17 cellular contexts compared by ENCODE assay signal in genomic region chr12:63264629-63265028, GRCh38.
"Had no signal": no experiment of that assay in that cellular context is flagged by ENCODE, and none has a peak within 500 bp of the region (broad histone marks: within the 10 kb centered on the region; RNA-seq: fewer than 3 reads in every experiment).

No MANE protein-coding gene starts in this region.

- H3K36me3 ChIP-seq: stomach, suprapubic skin, thoracic aorta, thyroid gland, tibial nerve, transverse colon, upper lobe of left lung, upper lobe of right lung, uterus, vagina had no signal

- H3K9me3 ChIP-seq: testis, thyroid gland, uterus, vagina had no signal

- ATAC-seq: stimulated activated effector memory CD8-positive, alpha-beta T cell treated with anti-CD3 and anti-CD28 coated beads, Interleukin-12 subunit alpha, Interleukin-12 subunit beta, amount 100 ng/mL, for 72 hours; stimulated activated memory B cell treated with anti-CD40 and anti-IgM and Interleukin-4, amounts not matched to agents 10 μg/mL and 1 μg/mL and 100 μg/mL, for 72 hours; stimulated activated naive B cell treated with anti-CD40 and anti-IgM and Interleukin-4, amounts not matched to agents 10 μg/mL and 1 μg/mL and 100 μg/mL, for 72 hours; stimulated activated naive CD8-positive, alpha-beta T cell treated with anti-CD3 and anti-CD28 coated beads, Interleukin-15, amount 100 ng/mL, for 72 hours; stimulated activated naive CD8-positive, alpha-beta T cell treated with anti-CD3 and anti-CD28 coated beads, Interleukin-15, Interleukin-2, amounts not matched to agents 100 U/mL and 50 U/mL, for 24 hours; upper lobe of right lung had no signal

- H3K27ac ChIP-seq: stomach, suprapubic skin, testis, thoracic aorta, thyroid gland, tibial artery, tibial nerve, transverse colon, upper lobe of left lung, upper lobe of right lung, uterus, vagina had no signal

- H3K4me3 ChIP-seq: stomach, suprapubic skin, testis, thoracic aorta, thyroid gland, tibial artery, tibial nerve, transverse colon, upper lobe of left lung, upper lobe of right lung, uterus, vagina had no signal

- H3K4me1 ChIP-seq: stomach, suprapubic skin, testis, thyroid gland, tibial artery, tibial nerve, transverse colon, upper lobe of left lung, upper lobe of right lung, uterus, vagina had no signal
